Comparison of ENCODE assay signal across 8 cellular contexts in the genomic region with DNA sequence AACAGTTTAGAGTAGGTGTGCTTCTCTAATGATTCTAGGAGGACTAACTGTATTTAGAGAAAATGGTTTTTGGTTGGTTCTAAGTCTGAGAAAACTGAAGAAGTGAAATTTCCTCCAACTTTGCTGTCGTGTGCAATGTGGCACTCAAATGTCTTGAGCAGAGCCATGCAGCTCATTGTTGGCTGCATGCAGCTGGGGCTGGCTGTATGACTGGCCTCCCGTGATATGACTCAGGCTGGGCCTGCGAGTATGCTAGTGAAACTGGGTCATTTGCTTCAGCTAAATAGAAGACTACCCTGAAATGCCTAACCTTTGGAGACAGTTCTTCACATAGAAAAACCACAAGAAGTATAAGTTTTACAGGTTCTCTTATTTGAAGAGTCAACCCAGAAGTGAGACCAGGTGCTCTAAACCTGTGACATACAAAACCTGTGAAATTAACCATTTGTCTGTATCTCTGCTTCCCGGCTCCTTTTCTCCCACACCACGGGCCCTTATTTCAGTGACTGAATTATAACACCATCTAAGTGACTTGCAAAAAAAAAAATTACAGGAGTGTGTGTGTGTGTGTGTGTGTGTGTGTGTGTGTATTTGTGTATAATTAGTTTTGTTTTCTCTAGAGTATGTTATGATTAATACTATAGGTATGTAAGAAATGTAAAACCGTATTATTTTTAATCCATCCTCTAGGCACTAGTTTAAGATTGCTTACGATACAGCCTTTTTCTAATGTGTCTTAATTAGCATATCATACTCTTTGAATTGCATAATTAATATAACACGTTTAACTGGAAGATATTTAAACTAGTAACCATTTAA. TPM values are rescaled to one million over a fixed set of nuclear protein-coding genes. Genes with fewer than 3 reads are reported as not detected.
DNase-seq lines count a peak whose midpoint lies in the region; ATAC-seq and TF ChIP-seq lines count a peak whose summit lies in the region.

No MANE protein-coding gene starts in this region.

- H3K36me3 ChIP-seq in adipocyte (ENCODE audit: control insufficient read depth, insufficient read depth, low read length, severe bottlenecking): peaks cover 65% of the 10 kb centered on the region
- H3K36me3 ChIP-seq in trophoblast cell (ENCODE audit: control insufficient read depth in 1 of 2, insufficient read depth in 2 of 2, low read length in 2 of 2): peaks cover 6 to 9% of the 10 kb centered on the region in 2 experiments

- WGBS in trophoblast cell (ENCODE audit: extremely low coverage, insufficient coverage, insufficient read length): no CpG with 5 or more reads among the region's 8 CpGs

- no peaks in the 10 kb centered on the region for H3K79me1 ChIP-seq in trophoblast cell (ENCODE audit: low read length)

- peak; percentile 97 for DNase-seq in GM12864 (ENCODE audit: low read depth)
- DNase-seq in LHCN-M2 (ENCODE audit: low read depth): peak; percentile 78
- peak; percentile 68 for DNase-seq in adipocyte (ENCODE audit: low read depth)
- DNase-seq in trophoblast cell: peak; percentile 44 to 66
- DNase-seq in NCI-H82 treated with DMSO at 0.1 percent for 48 hours (lab: John Stamatoyannopoulos, UW; ENCODE audit: unreplicated experiment): no peak
- no peak for DNase-seq in OCI-M1 (lab: John Stamatoyannopoulos, UW)
- DNase-seq in NCI-H1105 (lab: John Stamatoyannopoulos, UW): no peak

- H4K91ac ChIP-seq in trophoblast cell (ENCODE audit: low read depth, low read length): no peak overlapping the region

- peak; percentile 100 for ATAC-seq in GM21723 (IDR thresholded peaks at IDR 0.05; ENCODE audit: unreplicated experiment)

- no peak overlapping the region for H4K12ac ChIP-seq in trophoblast cell (ENCODE audit: low read depth, low read length)

- H3K14ac ChIP-seq in trophoblast cell (ENCODE audit: low read length): no peak overlapping the region

- H2AFZ ChIP-seq in trophoblast cell (ENCODE audit: insufficient read depth, low read length, poor library complexity): no peak overlapping the region

- no peak overlapping the region for H3K4me2 ChIP-seq in trophoblast cell (ENCODE audit: low read length)

- H3K23ac ChIP-seq in trophoblast cell (ENCODE audit: low read length): no peak overlapping the region

- H3K9me3 ChIP-seq in adipocyte (ENCODE audit: control insufficient read depth, low read length) (peaks cover 3% of the 10 kb centered on the region), trophoblast cell (ENCODE audit: insufficient read depth, low read depth, low read length) (no peaks in the 10 kb centered on the region)

- no peak overlapping the region for H2BK120ac ChIP-seq in trophoblast cell (ENCODE audit: insufficient read depth, low read length, poor library complexity)

- H3K27me3 ChIP-seq in adipocyte (replicated peaks; ENCODE audit: control insufficient read depth, insufficient read depth, low read length) (no peaks in the 10 kb centered on the region), trophoblast cell (ENCODE audit: insufficient read depth, low read length) (no peaks in the 10 kb centered on the region)

- no peak overlapping the region for H3K4ac ChIP-seq in trophoblast cell (ENCODE audit: low read depth, low read length)

- H2BK5ac ChIP-seq in trophoblast cell (ENCODE audit: low read depth, low read length, poor library complexity): no peak overlapping the region

- H3K9ac ChIP-seq in adipocyte (ENCODE audit: low read length) (peak overlapping the region; percentile 38), trophoblast cell (ENCODE audit: low read length) (no peak overlapping the region)

- H3K79me2 ChIP-seq in trophoblast cell (ENCODE audit: control insufficient read depth, insufficient read depth, low read length, poor library complexity): no peaks in the 10 kb centered on the region

- TF ChIP-seq CTCF in GM12864 (IDR thresholded peaks at IDR 0.05; ENCODE audit: low read depth, low read length, missing control alignments): no peak

- H2BK12ac ChIP-seq in trophoblast cell (ENCODE audit: low read length): no peak overlapping the region

- no peak overlapping the region for H3K18ac ChIP-seq in trophoblast cell (ENCODE audit: low read length)

- no peak overlapping the region for H2AK5ac ChIP-seq in trophoblast cell (ENCODE audit: low read length)

- peaks cover 22% of the 10 kb centered on the region for H3K4me1 ChIP-seq in adipocyte (ENCODE audit: control insufficient read depth, insufficient read depth, low read length)
- no peaks in the 10 kb centered on the region for H3K4me1 ChIP-seq in trophoblast cell (ENCODE audit: control insufficient read depth in 1 of 2, insufficient read depth in 2 of 2, low read length in 2 of 2)

- no peak overlapping the region for H4K8ac ChIP-seq in trophoblast cell (ENCODE audit: low read depth, low read length)

- H3K27ac ChIP-seq in trophoblast cell (ENCODE audit: low read depth, low read length): no peak overlapping the region

- H3K4me3 ChIP-seq in GM12864 (ENCODE audit: low read depth, low read length): no peak overlapping the region
- peak overlapping the region; percentile 51 for H3K4me3 ChIP-seq in adipocyte (ENCODE audit: low read length)
- no peak overlapping the region for H3K4me3 ChIP-seq in trophoblast cell (ENCODE audit: low read depth, low read length)

RNA-seq across cellular contexts. Expression of a gene that starts 15.9 kb away (rescaled TPM):
- 18.8 and 21.2 TPM in 2 replicates for total RNA-seq in LHCN-M2 (2014; rRNA removed)
- 5.5 TPM for polyA plus RNA-seq in LHCN-M2 (2012)
- polyA plus RNA-seq in trophoblast cell (2013): 19.2 and 22.4 TPM in 2 replicates

Comparison
In these comparisons a context has a peak if more than half of its experiments do, and no peak if none do; other contexts are left out.
1. DNase-seq: peak in GM12864 (single experiment), LHCN-M2 (single experiment), adipocyte (single experiment) and trophoblast cell (2 of 2); none in NCI-H82 treated with DMSO at 0.1 percent for 48 hours (single experiment), OCI-M1 (single experiment) and NCI-H1105 (single experiment).